In the genomic region with DNA sequence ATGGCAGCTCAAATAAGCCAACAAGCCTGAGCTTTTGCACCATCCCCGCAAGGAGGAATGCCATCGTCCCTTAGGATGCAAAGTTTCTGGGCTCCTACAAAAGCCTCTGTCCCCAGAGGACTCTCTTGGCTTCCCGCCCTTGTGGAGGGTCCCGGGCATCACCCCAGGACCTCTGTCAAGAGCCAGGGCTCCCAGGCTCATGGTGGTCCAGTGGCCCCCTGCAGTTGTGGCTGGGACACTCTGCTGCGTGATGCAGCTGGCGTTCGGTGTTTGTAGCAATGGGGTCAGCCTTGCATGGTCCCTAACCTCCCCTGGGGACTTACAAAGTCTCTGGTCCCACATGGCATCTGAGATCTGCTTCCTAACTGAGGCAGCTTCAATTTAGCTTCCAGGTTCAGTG, we compare ENCODE assay signal across 32 cellular contexts.
"Had no signal": no experiment of that assay in that cellular context is flagged by ENCODE, and none has a peak within 500 bp of the region (broad histone marks: within the 10 kb centered on the region; RNA-seq: fewer than 3 reads in every experiment).

No MANE protein-coding gene starts in this region.

- H3K9me3 ChIP-seq: adrenal gland, body of pancreas, colonic mucosa, esophagus muscularis mucosa, gastrocnemius medialis had no signal

- H3K4me3 Mint-ChIP-seq: activated CD4-positive, alpha-beta memory T cell treated with anti-CD3 and anti-CD28 coated beads for 36 hours; activated CD4-positive, alpha-beta T cell treated with anti-CD3 and anti-CD28 coated beads for 36 hours; activated CD4-positive, alpha-beta T cell treated with anti-CD3 and anti-CD28 coated beads, Interleukin-2, amount 10 ng/mL, durations not matched to agents 24 days and 14 days; activated CD8-positive, alpha-beta memory T cell treated with anti-CD3 and anti-CD28 coated beads, Interleukin-2, amount 10 ng/mL, durations not matched to agents 7 days and 5 days; activated CD8-positive, alpha-beta T cell treated with anti-CD3 and anti-CD28 coated beads, Interleukin-2, amount 10 ng/mL, durations not matched to agents 7 days and 5 days; activated naive CD4-positive, alpha-beta T cell treated with anti-CD3 and anti-CD28 coated beads for 36 hours; activated naive CD4-positive, alpha-beta T cell treated with anti-CD3 and anti-CD28 coated beads, Interleukin-2, amount 50 U/mL, for 24 hours; activated naive CD8-positive, alpha-beta T cell treated with anti-CD3 and anti-CD28 coated beads for 36 hours; activated naive CD8-positive, alpha-beta T cell treated with anti-CD3 and anti-CD28 coated beads, Interleukin-2, amount 50 U/mL, for 24 hours; activated T-helper 1 cell treated with anti-CD3 and anti-CD28 coated beads, Interleukin-12 subunit alpha, Interleukin-12 subunit beta, Interleukin-2, Interleukin-4 antibody, amounts not matched to agents 30 ng/mL and 10 ng/mL and 1 ng/mL, durations not matched to agents 14 hours and 24 hours and 36 hours; dendritic cell treated with granulocyte-macrophage colony-stimulating factor and Interleukin-4, amounts not matched to agents 40 ng/mL and 50 ng/mL, for 4 days had no signal

- H3K27ac Mint-ChIP-seq: activated CD4-positive, alpha-beta memory T cell treated with anti-CD3 and anti-CD28 coated beads for 36 hours; activated CD4-positive, alpha-beta T cell treated with anti-CD3 and anti-CD28 coated beads for 36 hours; activated CD4-positive, alpha-beta T cell treated with anti-CD3 and anti-CD28 coated beads, Interleukin-2, amount 10 ng/mL, durations not matched to agents 24 days and 14 days; activated CD8-positive, alpha-beta memory T cell treated with anti-CD3 and anti-CD28 coated beads, Interleukin-2, amount 10 ng/mL, durations not matched to agents 7 days and 5 days; activated CD8-positive, alpha-beta T cell treated with anti-CD3 and anti-CD28 coated beads, Interleukin-2, amount 10 ng/mL, durations not matched to agents 7 days and 5 days; activated naive CD4-positive, alpha-beta T cell treated with anti-CD3 and anti-CD28 coated beads for 36 hours; activated naive CD4-positive, alpha-beta T cell treated with anti-CD3 and anti-CD28 coated beads, Interleukin-2, amount 50 U/mL, for 24 hours; activated naive CD8-positive, alpha-beta T cell treated with anti-CD3 and anti-CD28 coated beads for 36 hours; activated naive CD8-positive, alpha-beta T cell treated with anti-CD3 and anti-CD28 coated beads, Interleukin-2, amount 50 U/mL, for 24 hours; activated T-helper 1 cell treated with anti-CD3 and anti-CD28 coated beads, Interleukin-12 subunit alpha, Interleukin-12 subunit beta, Interleukin-2, Interleukin-4 antibody, amounts not matched to agents 30 ng/mL and 10 ng/mL and 1 ng/mL, durations not matched to agents 14 hours and 24 hours and 36 hours; activated T-helper 2 cell treated with anti-CD3 and anti-CD28 coated beads, Interferon-gamma antibody, Interleukin-2, Interleukin-4, amounts not matched to agents 10 μg/mL and 5 μg/mL and 100 μg/mL, durations not matched to agents 14 hours and 24 hours and 36 hours; dendritic cell treated with granulocyte-macrophage colony-stimulating factor and Interleukin-4, amounts not matched to agents 40 ng/mL and 50 ng/mL, for 4 days had no signal

- H3K36me3 ChIP-seq: adrenal gland, colonic mucosa, esophagus muscularis mucosa, gastrocnemius medialis had no signal

- H3K9me3 Mint-ChIP-seq: activated CD4-positive, alpha-beta memory T cell treated with anti-CD3 and anti-CD28 coated beads for 36 hours; activated CD4-positive, alpha-beta T cell treated with anti-CD3 and anti-CD28 coated beads, Interleukin-2, amount 10 ng/mL, durations not matched to agents 24 days and 14 days; activated naive CD4-positive, alpha-beta T cell treated with anti-CD3 and anti-CD28 coated beads for 36 hours; activated naive CD4-positive, alpha-beta T cell treated with anti-CD3 and anti-CD28 coated beads, Interleukin-2, amount 50 U/mL, for 24 hours; activated naive CD8-positive, alpha-beta T cell treated with anti-CD3 and anti-CD28 coated beads for 36 hours; activated naive CD8-positive, alpha-beta T cell treated with anti-CD3 and anti-CD28 coated beads, Interleukin-2, amount 50 U/mL, for 24 hours; activated T-helper 1 cell treated with anti-CD3 and anti-CD28 coated beads, Interleukin-12 subunit alpha, Interleukin-12 subunit beta, Interleukin-2, Interleukin-4 antibody, amounts not matched to agents 30 ng/mL and 10 ng/mL and 1 ng/mL, durations not matched to agents 14 hours and 24 hours and 36 hours; activated T-helper 2 cell treated with anti-CD3 and anti-CD28 coated beads, Interferon-gamma antibody, Interleukin-2, Interleukin-4, amounts not matched to agents 10 μg/mL and 5 μg/mL and 100 μg/mL, durations not matched to agents 14 hours and 24 hours and 36 hours; dendritic cell treated with granulocyte-macrophage colony-stimulating factor and Interleukin-4, amounts not matched to agents 40 ng/mL and 50 ng/mL, for 4 days had no signal

- ATAC-seq: activated CD4-positive, alpha-beta T cell treated with anti-CD3 and anti-CD28 coated beads for 36 hours; activated CD8-positive, alpha-beta memory T cell treated with anti-CD3 and anti-CD28 coated beads, Interleukin-2, amount 10 ng/mL, durations not matched to agents 7 days and 5 days; activated CD8-positive, alpha-beta T cell treated with anti-CD3 and anti-CD28 coated beads, Interleukin-2, amount 10 ng/mL, durations not matched to agents 7 days and 5 days; activated naive CD8-positive, alpha-beta T cell treated with anti-CD3 and anti-CD28 coated beads, Interleukin-2, amount 50 U/mL, for 24 hours; body of pancreas; foreskin keratinocyte; gastrocnemius medialis had no signal

- H3K36me3 Mint-ChIP-seq: activated CD4-positive, alpha-beta memory T cell treated with anti-CD3 and anti-CD28 coated beads for 36 hours; activated CD8-positive, alpha-beta memory T cell treated with anti-CD3 and anti-CD28 coated beads, Interleukin-2, amount 10 ng/mL, durations not matched to agents 7 days and 5 days; activated naive CD4-positive, alpha-beta T cell treated with anti-CD3 and anti-CD28 coated beads, Interleukin-2, amount 50 U/mL, for 24 hours; activated naive CD8-positive, alpha-beta T cell treated with anti-CD3 and anti-CD28 coated beads for 36 hours had no signal

- H3K4me1 Mint-ChIP-seq: activated CD4-positive, alpha-beta T cell treated with anti-CD3 and anti-CD28 coated beads for 36 hours; activated CD4-positive, alpha-beta T cell treated with anti-CD3 and anti-CD28 coated beads, Interleukin-2, amount 10 ng/mL, durations not matched to agents 24 days and 14 days; activated CD8-positive, alpha-beta memory T cell treated with anti-CD3 and anti-CD28 coated beads, Interleukin-2, amount 10 ng/mL, durations not matched to agents 7 days and 5 days; activated naive CD4-positive, alpha-beta T cell treated with anti-CD3 and anti-CD28 coated beads, Interleukin-2, amount 50 U/mL, for 24 hours; activated naive CD8-positive, alpha-beta T cell treated with anti-CD3 and anti-CD28 coated beads for 36 hours; activated naive CD8-positive, alpha-beta T cell treated with anti-CD3 and anti-CD28 coated beads, Interleukin-2, amount 50 U/mL, for 24 hours had no signal

- H3K27ac ChIP-seq: adrenal gland, body of pancreas, colonic mucosa, dorsolateral prefrontal cortex, esophagus muscularis mucosa, foreskin keratinocyte, gastrocnemius medialis had no signal

- H3K27me3 Mint-ChIP-seq: activated naive CD4-positive, alpha-beta T cell treated with anti-CD3 and anti-CD28 coated beads, Interleukin-2, amount 50 U/mL, for 24 hours had no signal

- DNase-seq: activated CD4-positive, alpha-beta memory T cell treated with anti-CD3 and anti-CD28 coated beads for 36 hours; activated CD4-positive, alpha-beta T cell treated with anti-CD3 and anti-CD28 coated beads for 36 hours; activated CD4-positive, alpha-beta T cell treated with anti-CD3 and anti-CD28 coated beads, Interleukin-2, amount 10 ng/mL, durations not matched to agents 24 days and 14 days; activated CD4-positive, CD25-positive, alpha-beta regulatory T cell; activated CD4-positive, CD25-positive, alpha-beta regulatory T cell treated with anti-CD3 and anti-CD28 coated beads, Interleukin-2, amount 50 U/mL, for 72 hours; activated CD8-positive, alpha-beta memory T cell treated with anti-CD3 and anti-CD28 coated beads, Interleukin-2, amount 10 ng/mL, durations not matched to agents 7 days and 5 days; activated CD8-positive, alpha-beta memory T cell treated with anti-CD3 and anti-CD28 coated beads, Interleukin-2, amount 50 U/mL, for 4 hours; activated CD8-positive, alpha-beta T cell treated with anti-CD3 and anti-CD28 coated beads, Interleukin-2, amount 10 ng/mL, durations not matched to agents 7 days and 5 days; activated effector memory CD4-positive, alpha-beta T cell treated with anti-CD3 and anti-CD28 coated beads, Interleukin-2, amount 50 U/mL, for 16 hours; activated naive CD4-positive, alpha-beta T cell treated with anti-CD3 and anti-CD28 coated beads for 36 hours; activated naive CD8-positive, alpha-beta T cell treated with anti-CD3 and anti-CD28 coated beads for 36 hours; activated naive CD8-positive, alpha-beta T cell treated with anti-CD3 and anti-CD28 coated beads, Interleukin-2, amount 50 U/mL, for 24 hours; activated T-cell treated with anti-CD3 and anti-CD28 coated beads, Interleukin-2, amount 50 U/mL, for 1 hour; activated T-cell treated with anti-CD3 and anti-CD28 coated beads, Interleukin-2, amount 50 U/mL, for 48 hours; adrenal gland; amygdala; aorta; body of pancreas; caudate nucleus; colonic mucosa; dorsolateral prefrontal cortex; effector memory CD4-positive, alpha-beta T cell; erythroblast; foreskin keratinocyte; gastrocnemius medialis; glutamatergic neuron; T-helper 2 cell had no signal

- H3K4me3 ChIP-seq: adrenal gland, body of pancreas, colonic mucosa, dorsolateral prefrontal cortex, esophagus muscularis mucosa, gastrocnemius medialis had no signal

- H3K27me3 ChIP-seq: body of pancreas, colonic mucosa, foreskin keratinocyte had no signal

- H3K4me1 ChIP-seq: adrenal gland, colonic mucosa, gastrocnemius medialis had no signal
